ENCODE assay signal across 19 cellular contexts in the genomic region with DNA sequence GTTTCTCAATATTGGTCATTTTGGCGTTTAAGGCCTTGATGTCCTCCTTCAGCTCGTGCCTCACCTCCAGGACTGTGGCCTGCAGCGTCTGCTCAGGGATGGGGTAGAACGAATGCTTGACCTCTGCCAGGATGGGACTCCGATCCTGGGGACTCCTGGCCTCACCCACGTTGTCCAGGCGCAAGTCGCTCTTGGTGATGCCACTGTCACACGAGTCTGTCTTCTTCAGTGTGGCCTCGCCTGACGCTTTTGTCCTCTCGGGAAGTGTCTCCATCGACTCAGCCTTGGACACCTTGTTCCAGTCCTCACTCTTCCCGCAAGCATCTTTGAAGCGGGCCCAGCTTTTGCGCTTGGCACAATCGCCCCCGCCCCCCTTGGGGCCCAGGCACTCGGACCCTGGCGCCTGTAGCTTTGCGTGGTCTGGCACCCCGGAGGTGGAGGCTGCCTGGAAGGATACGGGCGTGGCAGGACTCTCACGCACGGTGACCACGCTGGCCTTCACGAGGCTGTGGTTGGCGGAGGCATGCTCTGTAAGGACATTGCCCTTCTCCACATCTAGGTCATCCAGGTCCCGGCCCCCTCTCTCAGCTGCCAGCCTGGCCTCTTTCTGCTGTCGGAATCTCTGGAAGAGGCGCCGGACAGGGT.
"Had no signal": no experiment of that assay in that cellular context is flagged by ENCODE, and none has a peak within 500 bp of the region (broad histone marks: within the 10 kb centered on the region; RNA-seq: fewer than 3 reads in every experiment).

No MANE protein-coding gene starts in this region.

- H3K4me1 ChIP-seq: gastrocnemius medialis, left ventricle myocardium inferior, lower lobe of right lung, prostate gland, right atrium auricular region had no signal

- H3K9me3 ChIP-seq: gastrocnemius medialis, left ventricle myocardium inferior, lower lobe of right lung, neutrophil, prostate gland, right atrium auricular region, sigmoid colon, thoracic aorta, tibial nerve had no signal

- H3K36me3 ChIP-seq: gastrocnemius medialis, left ventricle myocardium inferior, lower lobe of right lung, neutrophil, prostate gland, right atrium auricular region, sigmoid colon, thoracic aorta had no signal

- H3K4me3 ChIP-seq: dorsolateral prefrontal cortex, gastrocnemius medialis, left ventricle myocardium inferior, lower lobe of right lung, prostate gland, right atrium auricular region, sigmoid colon, thoracic aorta, tibial nerve had no signal

- DNase-seq: caudate nucleus; cerebellar nuclear complex; dorsolateral prefrontal cortex; effector CD4-positive, alpha-beta T cell; foreskin fibroblast; gastrocnemius medialis; head of caudate nucleus; left colon; left ventricle myocardium inferior; lower lobe of right lung; sigmoid colon; stimulated activated CD4-positive, alpha-beta T cell treated with anti-CD3 and anti-CD28 coated beads, Interleukin-2, amount 100 ng/mL, for 24 hours; stimulated activated CD4-positive, alpha-beta T cell treated with anti-CD3 and anti-CD28 coated beads, Interleukin-4, amount 100 ng/mL, for 24 hours had no signal

- H3K27ac ChIP-seq: epithelial cell of prostate, gastrocnemius medialis, left ventricle myocardium inferior, lower lobe of right lung, neutrophil, prostate gland, right atrium auricular region, sigmoid colon, thoracic aorta, tibial nerve had no signal

- H3K27me3 ChIP-seq: dorsolateral prefrontal cortex, gastrocnemius medialis, neutrophil, right atrium auricular region, sigmoid colon, tibial nerve had no signal
